32 cellular contexts compared by ENCODE assay signal in genomic region chr16:67445126-67445426, GRCh38. TPM values are rescaled to one million over a fixed set of nuclear protein-coding genes. Genes with fewer than 3 reads are reported as not detected.
DNase-seq lines count a peak whose midpoint lies in the region; ATAC-seq and TF ChIP-seq lines count a peak whose summit lies in the region.
"Had no signal": no experiment of that assay in that cellular context is flagged by ENCODE, and none has a peak within 500 bp of the region (broad histone marks: within the 10 kb centered on the region; RNA-seq: fewer than 3 reads in every experiment).

No MANE protein-coding gene starts in this region.

- intact Hi-C loops in heart right ventricle (cut with DNase I) (no loop called here), Right ventricle myocardium inferior (cut with DNase I) (no loop called here), vagina (cut with DNase I) (no loop called here)

- H3K9me3 ChIP-seq in heart right ventricle = no peaks in the 10 kb centered on the region
- no peaks in the 10 kb centered on the region for H3K9me3 ChIP-seq in muscle layer of colon (ENCODE audit: low read length)
- no peaks in the 10 kb centered on the region for H3K9me3 ChIP-seq in vagina
- H3K9me3 ChIP-seq: ascending aorta, gastroesophageal sphincter had no signal

- H3K4me3 ChIP-seq in heart right ventricle (no peak overlapping the region), muscle layer of colon (ENCODE audit: low read depth in 1 of 2, low read length in 2 of 2) (peak overlapping the region in 1 of 2 donors; percentile 27), vagina (no peak overlapping the region)
- H3K4me3 ChIP-seq: ascending aorta, gastroesophageal sphincter, GM23248 had no signal

- H3K9ac ChIP-seq in muscle layer of colon (ENCODE audit: low read length) = peak overlapping the region; percentile 25
- H3K9ac ChIP-seq: GM23248 had no signal

- ATAC-seq in heart right ventricle = no peak
- no peak for ATAC-seq in Right ventricle myocardium inferior
- ATAC-seq in HG03159 (IDR thresholded peaks at IDR 0.05; ENCODE audit: unreplicated experiment) = no peak
- ATAC-seq: gastroesophageal sphincter, Panc1, right cardiac atrium had no signal

- H3K27ac ChIP-seq in heart right ventricle (peak overlapping the region in 7 of 10 donors; percentile 40 to 62 (median 45)), muscle layer of colon (ENCODE audit: low read depth, low read length) (no peak overlapping the region), vagina (peak overlapping the region; percentile 78)
- H3K27ac ChIP-seq: ascending aorta, GM23248 had no signal

- WGBS in heart right ventricle, 2 donors = 81 to 84% methylated on average over 7 of the region's 7 CpGs

- H3K4me1 ChIP-seq in heart right ventricle (peaks cover 53 to 98% (median 89%) of the 10 kb centered on the region in 9 donors), muscle layer of colon (ENCODE audit: insufficient read depth, low read length) (peaks cover 89% of the 10 kb centered on the region), vagina (peaks cover 93% of the 10 kb centered on the region)

- DNase-seq in heart right ventricle (no peak), Right ventricle myocardium inferior (ENCODE audit: missing footprints) (no peak), cerebellar cortex (ENCODE audit: low spot score) (peak; percentile 54), vagina (ENCODE audit: extremely low spot score in 2 of 2) (no peak), NCI-H1694 treated with DMSO at 0.1 percent for 48 hours (lab: John Stamatoyannopoulos, UW) (no peak), T-helper 2 cell (no peak)
- DNase-seq: activated CD4-positive, alpha-beta memory T cell treated with anti-CD3 and anti-CD28 coated beads for 36 hours; activated CD8-positive, alpha-beta memory T cell treated with anti-CD3 and anti-CD28 coated beads, Interleukin-2, amount 50 U/mL, for 4 hours; AML-193; central memory CD4-positive, alpha-beta T cell; dermis blood vessel endothelial cell; DMS153; NCI-H1105; NCI-H2029; NCI-H2227 treated with DMSO at 0.1 percent for 48 hours; NCI-H526 treated with DMSO at 0.1 percent for 48 hours; stimulated activated CD4-positive, alpha-beta T cell treated with anti-CD3 and anti-CD28 coated beads, Interleukin-12 subunit alpha, Interleukin-12 subunit beta, amount 100 ng/mL, for 4 hours; stimulated activated naive CD4-positive, alpha-beta T cell treated with Interleukin-2 at 50 U/mL for 16 hours had no signal

- TF ChIP-seq POLR2A in vagina (IDR thresholded peaks at IDR 0.05) = no peak

- TF ChIP-seq CTCF in heart right ventricle (IDR thresholded peaks at IDR 0.05) = no peak
- TF ChIP-seq CTCF in vagina (IDR thresholded peaks at IDR 0.05) = no peak

- H3K27me3 ChIP-seq in heart right ventricle = no peaks in the 10 kb centered on the region
- no peaks in the 10 kb centered on the region for H3K27me3 ChIP-seq in muscle layer of colon (ENCODE audit: control insufficient read depth in 1 of 2, insufficient read depth in 2 of 2, low read length in 2 of 2)
- H3K27me3 ChIP-seq in vagina = no peaks in the 10 kb centered on the region
- H3K27me3 ChIP-seq: ascending aorta, gastroesophageal sphincter had no signal

- H3K36me3 ChIP-seq in heart right ventricle = peaks cover 0 to 76% (median 0%) of the 10 kb centered on the region in 9 donors
- peaks cover 33% of the 10 kb centered on the region for H3K36me3 ChIP-seq in muscle layer of colon (ENCODE audit: insufficient read depth, low read length)
- H3K36me3 ChIP-seq in vagina = peaks cover 0 to 6% of the 10 kb centered on the region in 2 donors

RNA-seq across cellular contexts. Expression of gene HSD11B2, which starts 14.2 kb away (rescaled TPM):
- total RNA-seq in heart right ventricle (1 to 10 TPM in 1 of 10 donors, under 1 TPM in 8, not detected in 1; 0.16 to 1.4 (median 0.57) TPM), Right ventricle myocardium inferior (0.81 TPM), vagina (30.2 TPM)
- under 1 TPM; 0.41 to 0.51 TPM for polyA plus RNA-seq in heart right ventricle
- total RNA-seq: dermis blood vessel endothelial cell, endothelial cell of umbilical vein, fibroblast of lung, G401, GM23248, temporal lobe had no signal

RNA-seq across cellular contexts. Expression of gene ZDHHC1, which starts 28.8 kb away (rescaled TPM):
- total RNA-seq in heart right ventricle = 1 to 10 TPM; 3.2 to 6.3 (median 4.2) TPM
- 1 to 10 TPM; 3.6 to 4.4 TPM for polyA plus RNA-seq in heart right ventricle
- total RNA-seq in Right ventricle myocardium inferior = 2.9 TPM
- 22.3 TPM for total RNA-seq in vagina

RNA-seq across cellular contexts. Expression of gene ATP6V0D1, which starts 35.9 kb away (rescaled TPM):
- total RNA-seq in heart right ventricle (10 to 100 TPM; 57.4 to 84.7 (median 67.5) TPM), Right ventricle myocardium inferior (67.7 TPM), vagina (110 TPM)
- polyA plus RNA-seq in heart right ventricle = 10 to 100 TPM; 12.8 to 73.3 TPM

RNA-seq across cellular contexts. Expression of gene AGRP, which starts 38.3 kb away (rescaled TPM):
- total RNA-seq in heart right ventricle (not detected), Right ventricle myocardium inferior (not detected), vagina (not detected)
- under 1 TPM in 1 of 2 donors, not detected in 1; 0.10 TPM for polyA plus RNA-seq in heart right ventricle
- total RNA-seq: activated CD4-positive, alpha-beta memory T cell treated with anti-CD3 and anti-CD28 coated beads for 36 hours; activated T-helper 2 cell treated with anti-CD3 and anti-CD28 coated beads, Interferon-gamma antibody, Interleukin-2, Interleukin-4, amounts not matched to agents 10 μg/mL and 5 μg/mL and 100 μg/mL, durations not matched to agents 14 hours and 24 hours and 36 hours; ascending aorta; dermis blood vessel endothelial cell; endothelial cell of umbilical vein; fibroblast of lung; G401; gastroesophageal sphincter; GM23248; lower leg skin; right cardiac atrium; temporal lobe had no signal
- polyA plus RNA-seq: endothelial cell of umbilical vein, fibroblast of lung, GM23248, neural cell, right cardiac atrium had no signal

RNA-seq across cellular contexts. Expression of gene TPPP3, which starts 51.8 kb away (rescaled TPM):
- 10 to 100 TPM in 1 of 10 donors, 1 to 10 TPM in 9; 6.4 to 15.9 (median 9.0) TPM for total RNA-seq in heart right ventricle
- polyA plus RNA-seq in heart right ventricle = 10 to 100 TPM; 21.1 to 26.1 TPM
- total RNA-seq in Right ventricle myocardium inferior = 9.5 TPM
- total RNA-seq in vagina = 28.2 TPM
- total RNA-seq: activated CD4-positive, alpha-beta memory T cell treated with anti-CD3 and anti-CD28 coated beads for 36 hours; activated T-helper 2 cell treated with anti-CD3 and anti-CD28 coated beads, Interferon-gamma antibody, Interleukin-2, Interleukin-4, amounts not matched to agents 10 μg/mL and 5 μg/mL and 100 μg/mL, durations not matched to agents 14 hours and 24 hours and 36 hours; dermis blood vessel endothelial cell; GM23248 had no signal

Comparison
In these comparisons a context has a peak if more than half of its experiments do, and no peak if none do; other contexts are left out.
1. RNA of gene HSD11B2, which starts 14.2 kb away (total RNA-seq): 30.2 TPM in vagina (single experiment); 0.81 TPM in Right ventricle myocardium inferior (single experiment) and 0.16 to 1.4 TPM in heart right ventricle; every median in the first group is over 10 times any median in the second.